In genomic region chrX:14872851-14873675, GRCh38 we compare ENCODE assay signal across 8 cellular contexts. TPM values are rescaled to one million over a fixed set of nuclear protein-coding genes. Genes with fewer than 3 reads are reported as not detected.
DNase-seq lines count a peak whose midpoint lies in the region; ATAC-seq and TF ChIP-seq lines count a peak whose summit lies in the region.

FANCB (minus strand) TSS chrX:14873069; CDS start chrX:14865510, 7,559 bp downstream.
MOSPD2 (plus strand) TSS chrX:14873421; CDS start chrX:14873529, 108 bp downstream.

- H3K36me3 Mint-ChIP-seq in activated T-cell treated with anti-CD3 and anti-CD28 coated beads, Interleukin-2, amount 50 U/mL, for 24 hours (ENCODE audit: low read depth) = peaks cover 29% of the 10 kb centered on the region

- DNase-seq in DMS53 treated with DMSO at 0.1 percent for 48 hours (lab: John Stamatoyannopoulos, UW; ENCODE audit: unreplicated experiment) (peak; percentile 65), KBM-7 (peak; percentile 98), PC-9 (peak; percentile 88 to 96), erythroblast (lab: John Stamatoyannopoulos, UW) (peak; percentile 95 to 96)
- peak; percentile 93 for DNase-seq in activated T-cell treated with anti-CD3 and anti-CD28 coated beads, Interleukin-2, amount 50 U/mL, for 24 hours
- peak; percentile 75 to 91 for DNase-seq in stimulated activated CD8-positive, alpha-beta memory T cell treated with anti-CD3 and anti-CD28 coated beads, Interleukin-4, amount 100 ng/mL, for 4 hours (ENCODE audit: low read depth in 2 of 2, low spot score in 1 of 2)

- ATAC-seq in GM21723 (IDR thresholded peaks at IDR 0.05; ENCODE audit: unreplicated experiment) = peak; percentile 96

- H3K27ac ChIP-seq in PC-9 = peak within 1 kb of the TSS; percentile 68
- peak within 1 kb of the TSS; percentile 73 to 74 for H3K27ac ChIP-seq in mucosa of rectum (ENCODE audit: low read depth in 2 of 2, low read length in 2 of 2)

- in situ Hi-C loops in KBM-7 (cut with MboI; ENCODE audit: low pct_unique_long_range_greater_than_20kb, low sequenced_read_pairs) = no loop called here

- H4K20me1 ChIP-seq in PC-9 (ENCODE audit: insufficient read depth) = no peaks in the 10 kb centered on the region

- peak within 1 kb of the TSS; percentile 66 to 69 for H3K9ac ChIP-seq in mucosa of rectum (ENCODE audit: low read depth in 1 of 2, low read length in 2 of 2)

- H3F3A ChIP-seq in PC-9 (ENCODE audit: insufficient read depth, low read depth) = no peaks in the 10 kb centered on the region

- peaks cover 17% of the 10 kb centered on the region for H3K4me1 Mint-ChIP-seq in activated T-cell treated with anti-CD3 and anti-CD28 coated beads, Interleukin-2, amount 50 U/mL, for 24 hours (ENCODE audit: low read depth)

- H2AFZ ChIP-seq in PC-9 = peak within 1 kb of the TSS; percentile 98

- no peaks in the 10 kb centered on the region for H3K9me3 Mint-ChIP-seq in activated T-cell treated with anti-CD3 and anti-CD28 coated beads, Interleukin-2, amount 50 U/mL, for 24 hours

- TF ChIP-seq CTCF in PC-9 (conservative IDR thresholded peaks at IDR 0.05) = no peak

- H3K4me2 ChIP-seq in PC-9 = peak within 1 kb of the TSS; percentile 82

- no peaks in the 10 kb centered on the region for H3K9me2 ChIP-seq in PC-9 (ENCODE audit: insufficient read depth)

- H3K4me3 Mint-ChIP-seq in activated T-cell treated with anti-CD3 and anti-CD28 coated beads, Interleukin-2, amount 50 U/mL, for 24 hours = peak within 1 kb of the TSS; percentile 83

- H3K9me3 ChIP-seq in PC-9 (ENCODE audit: insufficient read depth, low read depth) (no peaks in the 10 kb centered on the region), mucosa of rectum (ENCODE audit: control insufficient read depth in 2 of 2, low read length in 2 of 2) (no peaks in the 10 kb centered on the region)

- H3K27me3 Mint-ChIP-seq in activated T-cell treated with anti-CD3 and anti-CD28 coated beads, Interleukin-2, amount 50 U/mL, for 24 hours = peaks cover 5% of the 10 kb centered on the region

- H3K27me3 ChIP-seq in PC-9 (ENCODE audit: insufficient read depth, low read depth) (no peaks in the 10 kb centered on the region), mucosa of rectum (ENCODE audit: control insufficient read depth in 2 of 2, insufficient read depth in 2 of 2, low read length in 2 of 2) (no peaks in the 10 kb centered on the region)

- H3K4me1 ChIP-seq in PC-9 (replicated peaks; ENCODE audit: insufficient read depth) (peaks cover 14% of the 10 kb centered on the region; the same call in 1 of the 2 replicates), mucosa of rectum (ENCODE audit: control insufficient read depth in 2 of 2, insufficient read depth in 2 of 2, low read length in 2 of 2) (peaks cover 0 to 6% of the 10 kb centered on the region in 2 donors)

- H3K36me3 ChIP-seq in PC-9 (ENCODE audit: low read depth) (no peaks in the 10 kb centered on the region), mucosa of rectum (ENCODE audit: control insufficient read depth in 2 of 2, insufficient read depth in 2 of 2, low read length in 2 of 2) (no peaks in the 10 kb centered on the region)

- POLR2A ChIA-PET in PC-9 (lab: Charles Lee; ENCODE audit: unreplicated experiment) = interaction anchor here (0.6 kb wide), 3 partner anchors 461 to 1071 kb away, joined by 3 to 6 read pairs (median 3); no protein-coding TSS in a partner anchor

- CTCF ChIA-PET in PC-9 (lab: Charles Lee) = no interaction called here

- no TSS peak for BruUV-seq in PC-9 (replicated peaks; lab: Mats Ljungman, UMichigan)

- peak; percentile 74 for TF ChIP-seq POLR2A in erythroblast (IDR thresholded peaks at IDR 0.05; ENCODE audit: low read length)

- H3K79me2 ChIP-seq in PC-9 (ENCODE audit: low read depth) = peaks cover 53% of the 10 kb centered on the region

- H3K4me3 ChIP-seq in PC-9 = peak within 1 kb of the TSS; percentile 95
- peak within 1 kb of the TSS; percentile 81 to 83 for H3K4me3 ChIP-seq in mucosa of rectum (ENCODE audit: low read length in 2 of 2)

- H3K27ac Mint-ChIP-seq in activated T-cell treated with anti-CD3 and anti-CD28 coated beads, Interleukin-2, amount 50 U/mL, for 24 hours = peak within 1 kb of the TSS; percentile 91

- intact Hi-C loops in PC-9 (cut with micrococcal nuclease; ENCODE audit: unreplicated experiment) = loop anchor here (5.0 kb wide), 1 partner anchor 269 kb away; no protein-coding TSS in a partner anchor

RNA-seq across cellular contexts. Expression of gene FANCB, which starts in this region (rescaled TPM):
- total RNA-seq in PC-9 (2021) = 6.8 and 9.5 TPM in 2 replicates

RNA-seq across cellular contexts. Expression of gene MOSPD2, which starts in this region (rescaled TPM):
- total RNA-seq in PC-9 (2021) = 15.8 and 19.4 TPM in 2 replicates

Comparison
In these comparisons a context has a peak if more than half of its experiments do, and no peak if none do; other contexts are left out.
1. Peak in every context shown above with its lines: DNase-seq, ATAC-seq, H3K4me3 ChIP-seq and H3K27ac ChIP-seq.